Comparison of ENCODE assay signal across 8 cellular contexts in genomic region chr1:212488436-212489283, GRCh38. TPM values are rescaled to one million over a fixed set of nuclear protein-coding genes. Genes with fewer than 3 reads are reported as not detected.
DNase-seq lines count a peak whose midpoint lies in the region; ATAC-seq, FAIRE-seq and TF ChIP-seq lines count a peak whose summit lies in the region.

No MANE protein-coding gene starts in this region.

- H3K27me3 Mint-ChIP-seq in effector memory CD8-positive, alpha-beta T cell, result peaks cover 10 to 15% of the 10 kb centered on the region in 2 donors

- H2AFZ ChIP-seq in PC-9 (no peak overlapping the region), neural cell (ENCODE audit: low read depth, low read length) (no peak overlapping the region)

- no peaks in the 10 kb centered on the region for H3K36me3 Mint-ChIP-seq in effector memory CD8-positive, alpha-beta T cell (ENCODE audit: insufficient read depth)

- DNase-seq in AG08395 (ENCODE audit: low spot score) (peak; percentile 37), GM13977 (ENCODE audit: low spot score) (peak; percentile 79), PC-9 (peak; percentile 51 to 97), kidney (no peak), NCI-H526 treated with DMSO at 0.1 percent for 48 hours (lab: John Stamatoyannopoulos, UW) (no peak)
- DNase-seq in effector memory CD8-positive, alpha-beta T cell, result no peak

- POLR2A ChIA-PET in PC-9 (lab: Charles Lee; ENCODE audit: unreplicated experiment), result no interaction called here

- H3K4me1 ChIP-seq in PC-9 (replicated peaks; ENCODE audit: insufficient read depth), result peaks cover 59% of the 10 kb centered on the region
- H3K4me1 ChIP-seq in kidney (ENCODE audit: control insufficient read depth in 1 of 2, insufficient read depth in 1 of 2, low read depth in 1 of 2, low read length in 2 of 2), result peaks cover 0 to 2% of the 10 kb centered on the region in 2 donors

- no peak overlapping the region for H3K4me3 Mint-ChIP-seq in effector memory CD8-positive, alpha-beta T cell

- no peaks in the 10 kb centered on the region for H3K9me2 ChIP-seq in PC-9 (ENCODE audit: insufficient read depth)
- H3K9me2 ChIP-seq in neural cell (ENCODE audit: insufficient read depth, low read length), result no peaks in the 10 kb centered on the region

- H3K9me3 Mint-ChIP-seq in effector memory CD8-positive, alpha-beta T cell, result no peaks in the 10 kb centered on the region

- no peak for FAIRE-seq in kidney (lab: Jason Lieb, UNC)

- H3K9me3 ChIP-seq in PC-9 (ENCODE audit: insufficient read depth, low read depth) (no peaks in the 10 kb centered on the region), neural cell (ENCODE audit: low read length) (no peaks in the 10 kb centered on the region), kidney (ENCODE audit: control insufficient read depth in 1 of 2, low read length in 2 of 2) (no peaks in the 10 kb centered on the region)

- H3K79me2 ChIP-seq in PC-9 (ENCODE audit: low read depth) (no peaks in the 10 kb centered on the region), neural cell (replicated peaks; ENCODE audit: insufficient read depth, low read length) (no peaks in the 10 kb centered on the region)

- TF ChIP-seq EP300 in neural cell (conservative IDR thresholded peaks at IDR 0.05; ENCODE audit: poor library complexity, severe bottlenecking), result no peak

- no peak for TF ChIP-seq RAD21 in neural cell (conservative IDR thresholded peaks at IDR 0.05)

- peaks cover 0 to 1% of the 10 kb centered on the region in 2 donors for H3K4me1 Mint-ChIP-seq in effector memory CD8-positive, alpha-beta T cell (ENCODE audit: low read depth in 2 of 2)

- H4K20me1 ChIP-seq in PC-9 (ENCODE audit: insufficient read depth), result no peaks in the 10 kb centered on the region
- no peaks in the 10 kb centered on the region for H4K20me1 ChIP-seq in neural cell (ENCODE audit: insufficient read depth)

- H3K27me3 ChIP-seq in PC-9 (ENCODE audit: insufficient read depth, low read depth) (no peaks in the 10 kb centered on the region), neural cell (ENCODE audit: insufficient read depth, low read depth, low read length) (no peaks in the 10 kb centered on the region)

- H3F3A ChIP-seq in PC-9 (ENCODE audit: insufficient read depth, low read depth) (peaks cover 46% of the 10 kb centered on the region), neural cell (ENCODE audit: insufficient read depth, low read length, poor library complexity, severe bottlenecking) (no peaks in the 10 kb centered on the region)

- CTCF ChIA-PET in PC-9 (lab: Charles Lee), result no interaction called here

- no peak for TF ChIP-seq CTCF in GM13977 (IDR thresholded peaks at IDR 0.05; ENCODE audit: extremely low read depth, insufficient read depth, missing control alignments)
- no peak for TF ChIP-seq CTCF in PC-9 (conservative IDR thresholded peaks at IDR 0.05)
- TF ChIP-seq CTCF in neural cell (IDR thresholded peaks at IDR 0.05; ENCODE audit: poor library complexity, severe bottlenecking), result no peak
- TF ChIP-seq CTCF in kidney (IDR thresholded peaks at IDR 0.05; ENCODE audit: borderline replicate concordance, extremely low read depth, insufficient read depth), result no peak

- H3K4me2 ChIP-seq in PC-9, result peak overlapping the region; percentile 57
- H3K4me2 ChIP-seq in neural cell (ENCODE audit: low read length), result no peak overlapping the region

- H3K4me3 ChIP-seq in PC-9 (no peak overlapping the region), neural cell (ENCODE audit: low read length) (no peak overlapping the region), kidney (ENCODE audit: low read length in 2 of 2) (no peak overlapping the region)

- peak overlapping the region; percentile 84 for H3K27ac ChIP-seq in PC-9
- H3K27ac ChIP-seq in neural cell (ENCODE audit: low read length), result no peak overlapping the region
- H3K27ac ChIP-seq in kidney (ENCODE audit: low read depth in 2 of 2, low read length in 2 of 2), result no peak overlapping the region

- TSS peak; percentile 68 for BruUV-seq in PC-9 (replicated peaks; lab: Mats Ljungman, UMichigan)

- no peaks in the 10 kb centered on the region for H3K36me3 ChIP-seq in PC-9 (ENCODE audit: low read depth)
- H3K36me3 ChIP-seq in neural cell (ENCODE audit: insufficient read depth, low read length), result no peaks in the 10 kb centered on the region
- no peaks in the 10 kb centered on the region for H3K36me3 ChIP-seq in kidney (ENCODE audit: control insufficient read depth in 1 of 2, insufficient read depth in 2 of 2, low read length in 2 of 2)

- H3K9ac ChIP-seq in neural cell (ENCODE audit: low read length) (no peak overlapping the region), kidney (ENCODE audit: low read length in 2 of 2) (no peak overlapping the region)

- in situ Hi-C loops in GM13977 (cut with MboI; ENCODE audit: low pct_unique_long_range_greater_than_20kb, low sequenced_read_pairs, unreplicated experiment), result no loop called here

- no peak overlapping the region for H3K27ac Mint-ChIP-seq in effector memory CD8-positive, alpha-beta T cell

- intact Hi-C loops in PC-9 (cut with micrococcal nuclease; ENCODE audit: unreplicated experiment) (no loop called here), kidney (cut with DNase I) (no loop called here)

- ATAC-seq in HG02885 (IDR thresholded peaks at IDR 0.05; ENCODE audit: poor library complexity, unreplicated experiment), result peak; percentile 85
- ATAC-seq in effector memory CD8-positive, alpha-beta T cell (replicated peaks), result peak; percentile 61

TF ChIP-seq in neural cell, 6 proteins besides CTCF, POLR2A, EP300 and RAD21:
- no peak for TF ChIP-seq MXI1 (conservative IDR thresholded peaks at IDR 0.05; ENCODE audit: poor library complexity, severe bottlenecking)
- TF ChIP-seq POLR2AphosphoS5 (IDR thresholded peaks at IDR 0.05), result peak; percentile 25
- TF ChIP-seq REST (IDR thresholded peaks at IDR 0.05; ENCODE audit: borderline replicate concordance), result no peak

RNA-seq across cellular contexts. Expression of gene NENF, which starts 55.9 kb away (rescaled TPM):
- 71.8 and 85.9 TPM in 2 replicates for total RNA-seq in PC-9 (2021)
- polyA plus RNA-seq in neural cell, result 4.8 and 7.9 TPM in 2 replicates
- polyA minus RNA-seq in neural cell, result 1.2 and 2.9 TPM in 2 replicates
- 63.0 TPM for total RNA-seq in kidney
- polyA plus RNA-seq in kidney (ENCODE audit: insufficient read depth, low read depth, low replicate concordance), result 210 TPM

Comparison
In these comparisons a context has a peak if more than half of its experiments do, and no peak if none do; other contexts are left out.
1. DNase-seq: peak in AG08395 (single experiment), GM13977 (single experiment) and PC-9 (2 of 2); none in effector memory CD8-positive, alpha-beta T cell (0 of 3), kidney (single experiment) and NCI-H526 treated with DMSO at 0.1 percent for 48 hours (single experiment).